ENCODE assay signal across 17 cellular contexts in genomic region chr7:105890290-105890997, GRCh38. TPM values are rescaled to one million over a fixed set of nuclear protein-coding genes. Genes with fewer than 3 reads are reported as not detected.
DNase-seq lines count a peak whose midpoint lies in the region; ATAC-seq and TF ChIP-seq lines count a peak whose summit lies in the region.
"Had no signal": no experiment of that assay in that cellular context is flagged by ENCODE, and none has a peak within 500 bp of the region (broad histone marks: within the 10 kb centered on the region; RNA-seq: fewer than 3 reads in every experiment).

No MANE protein-coding gene starts in this region.

- no peaks in the 10 kb centered on the region for H3K27me3 Mint-ChIP-seq in CD4-positive, alpha-beta T cell
- H3K27me3 Mint-ChIP-seq: CD4-positive, alpha-beta memory T cell had no signal

- H3K36me3 ChIP-seq in lower lobe of right lung (no peaks in the 10 kb centered on the region), adrenal gland (replicated peaks in 1 of 2) (no peaks in the 10 kb centered on the region), hepatocyte (replicated peaks; ENCODE audit: insufficient read depth, low read depth) (no peaks in the 10 kb centered on the region)

- H3K27ac ChIP-seq in CD4-positive, alpha-beta T cell (ENCODE audit: low read depth, low read length) = no peak overlapping the region
- H3K27ac ChIP-seq in lower lobe of right lung (no peak overlapping the region), adrenal gland (no peak overlapping the region), hepatocyte (no peak overlapping the region)
- H3K27ac ChIP-seq: body of pancreas had no signal

- H3K9me3 Mint-ChIP-seq in CD4-positive, alpha-beta T cell = peaks cover 1% of the 10 kb centered on the region
- H3K9me3 Mint-ChIP-seq: CD4-positive, alpha-beta memory T cell; nephron progenitor cell had no signal

- CTCF ChIA-PET in CD4-positive, alpha-beta T cell (lab: Charles Lee) = no interaction called here

- H3K4me3 ChIP-seq in lower lobe of right lung (no peak overlapping the region), adrenal gland (no peak overlapping the region), hepatocyte (no peak overlapping the region)
- H3K4me3 ChIP-seq: body of pancreas, K562 had no signal

- no peak overlapping the region for H2AFZ ChIP-seq in hepatocyte

- H3K27ac Mint-ChIP-seq in CD4-positive, alpha-beta T cell = peak overlapping the region; percentile 16
- H3K27ac Mint-ChIP-seq: nephron progenitor cell had no signal

- DNase-seq in CD4-positive, alpha-beta T cell = no peak
- DNase-seq in M059J (ENCODE audit: low read depth) (peak; percentile 73), amniotic epithelial cell (ENCODE audit: low read depth) (peak; percentile 69), myocyte (ENCODE audit: low read depth) (peak; percentile 44), lower lobe of right lung (no peak), adrenal gland (no peak), hepatocyte (ENCODE audit: low spot score) (no peak)
- DNase-seq: body of pancreas; CD4-positive, alpha-beta memory T cell; effector CD8-positive, alpha-beta T cell; GDM1; NCI-H1436; NCI-H510A; nephron progenitor cell; right cardiac atrium had no signal

- H3K4me1 Mint-ChIP-seq in CD4-positive, alpha-beta T cell (ENCODE audit: low read depth) = peaks cover 64% of the 10 kb centered on the region

- H4K20me1 ChIP-seq in hepatocyte (ENCODE audit: insufficient read depth, poor library complexity, severe bottlenecking) = no peaks in the 10 kb centered on the region

- POLR2A ChIA-PET in CD4-positive, alpha-beta T cell (lab: Charles Lee) = no interaction called here

- no peaks in the 10 kb centered on the region for H3K36me3 Mint-ChIP-seq in CD4-positive, alpha-beta T cell (ENCODE audit: low read depth)

- intact Hi-C loops in CD4-positive, alpha-beta T cell (cut with DNase I, micrococcal nuclease) = no loop called here
- intact Hi-C loops in lower lobe of right lung (cut with DNase I) (no loop called here), adrenal gland (cut with DNase I) (loop anchor here in 1 of 2 donors (10.0 kb wide), 1 partner anchor 236 kb away; no protein-coding TSS in a partner anchor)

- no peak overlapping the region for H3K4me3 Mint-ChIP-seq in CD4-positive, alpha-beta T cell
- H3K4me3 Mint-ChIP-seq: nephron progenitor cell had no signal

- TF ChIP-seq POLR2A in adrenal gland (IDR thresholded peaks at IDR 0.05) = no peak

- H3K4me1 ChIP-seq in lower lobe of right lung = no peaks in the 10 kb centered on the region
- no peaks in the 10 kb centered on the region for H3K4me1 ChIP-seq in adrenal gland (replicated peaks in 1 of 2)
- H3K4me1 ChIP-seq in hepatocyte (ENCODE audit: insufficient read depth) = no peaks in the 10 kb centered on the region

- no peaks in the 10 kb centered on the region for H3K9me2 ChIP-seq in hepatocyte (replicated peaks; ENCODE audit: insufficient read depth)

- no peak overlapping the region for H3K4me2 ChIP-seq in hepatocyte

- TF ChIP-seq CTCF in CD4-positive, alpha-beta T cell (IDR thresholded peaks at IDR 0.05) = no peak
- no peak for TF ChIP-seq CTCF in lower lobe of right lung (IDR thresholded peaks at IDR 0.05)
- TF ChIP-seq CTCF in adrenal gland (IDR thresholded peaks at IDR 0.05) = no peak
- no peak for TF ChIP-seq CTCF in hepatocyte (IDR thresholded peaks at IDR 0.05; ENCODE audit: poor library complexity)

- ATAC-seq in CD4-positive, alpha-beta T cell (ENCODE audit: poor library complexity) = peak; percentile 54
- no peak for ATAC-seq in GM21528 (IDR thresholded peaks at IDR 0.05; ENCODE audit: low FRiP score, unreplicated experiment)
- no peak for ATAC-seq in lower lobe of right lung
- ATAC-seq: body of pancreas, K562, right cardiac atrium had no signal

- no peaks in the 10 kb centered on the region for H3K27me3 ChIP-seq in CD4-positive, alpha-beta T cell (ENCODE audit: control insufficient read depth, insufficient read depth, low read length)
- H3K27me3 ChIP-seq in lower lobe of right lung (ENCODE audit: low read depth) (no peaks in the 10 kb centered on the region), adrenal gland (no peaks in the 10 kb centered on the region), hepatocyte (no peaks in the 10 kb centered on the region)
- H3K27me3 ChIP-seq: body of pancreas had no signal

- WGBS in adrenal gland, 4 donors = 92 to 98% (median 93%) methylated on average over 3 to 4 of the region's 4 CpGs
- WGBS in hepatocyte (ENCODE audit: low lambda C conversion rate, missing lambda C conversion rate) = 73% methylated on average over 4 of the region's 4 CpGs

- no peaks in the 10 kb centered on the region for H3K9me3 ChIP-seq in CD4-positive, alpha-beta T cell (ENCODE audit: control insufficient read depth, low read length)
- H3K9me3 ChIP-seq in lower lobe of right lung = no peaks in the 10 kb centered on the region
- no peaks in the 10 kb centered on the region for H3K9me3 ChIP-seq in adrenal gland (replicated peaks in 1 of 3)
- no peaks in the 10 kb centered on the region for H3K9me3 ChIP-seq in hepatocyte (ENCODE audit: low read depth)
- H3K9me3 ChIP-seq: body of pancreas had no signal

- H3K79me2 ChIP-seq in hepatocyte = peaks cover 13% of the 10 kb centered on the region

RNA-seq across cellular contexts. Expression of gene ATXN7L1, which starts 14.0 kb away (rescaled TPM):
- total RNA-seq in CD4-positive, alpha-beta T cell = 10 to 100 TPM; 27.3 to 29.2 TPM
- total RNA-seq in M059J (2014; rRNA removed; shearing (Covaris generic)) = 7.7 and 30.2 TPM in 2 replicates
- total RNA-seq in myocyte (4.3 and 5.1 TPM in 2 replicates), lower lobe of right lung (17.7 TPM), adrenal gland (10 to 100 TPM in 4 of 8 donors, 1 to 10 TPM in 4; 3.6 to 24.6 (median 10.6) TPM), hepatocyte (8.5 and 9.3 TPM in 2 replicates)
- 3.4 TPM for polyA plus RNA-seq in myocyte (2012)
- polyA plus RNA-seq in adrenal gland (1 to 10 TPM; 4.9 to 9.6 (median 7.4) TPM), hepatocyte (6.7 and 8.9 TPM in 2 replicates)

Comparison
In these comparisons a context has a peak if more than half of its experiments do, and no peak if none do; other contexts are left out.
1. DNase-seq: peak in M059J (single experiment), amniotic epithelial cell (single experiment) and myocyte (single experiment); none in CD4-positive, alpha-beta T cell (0 of 10), lower lobe of right lung (single experiment), adrenal gland (0 of 7) and hepatocyte (single experiment).